In the genomic region with DNA sequence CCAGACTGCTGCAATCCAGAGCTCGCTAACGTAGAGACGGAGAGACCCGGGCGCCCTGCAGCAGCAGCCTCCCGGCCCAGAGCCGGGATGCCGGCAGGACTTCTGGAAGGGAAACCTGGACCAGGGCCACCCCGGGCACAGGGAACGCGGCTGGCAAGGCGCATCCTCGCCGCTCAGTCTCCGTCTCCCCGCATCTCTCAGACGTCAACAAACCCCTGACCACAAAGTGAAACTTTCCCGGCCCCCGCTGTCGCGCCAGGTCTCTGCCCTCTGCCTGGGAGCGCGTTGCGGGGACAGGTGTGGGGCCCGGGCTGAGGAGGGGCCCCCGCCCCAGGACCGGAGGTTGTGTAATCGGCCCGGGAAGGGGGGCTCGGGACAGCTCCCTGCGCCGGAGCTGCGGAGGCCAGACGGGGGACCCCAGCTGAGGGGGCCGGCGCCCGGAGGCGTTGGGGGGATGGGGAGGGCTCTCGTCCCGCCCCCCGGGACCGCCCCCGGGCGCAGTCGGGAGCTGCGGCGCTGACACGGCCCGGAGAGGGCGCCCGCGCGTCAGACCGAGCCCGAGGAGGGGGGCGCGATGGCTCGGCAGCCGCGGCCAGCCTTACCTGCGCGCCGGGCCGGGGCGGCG, we compare ENCODE assay signal across 8 cellular contexts.
A peak's percentile ranks its signal among the peaks of the same experiment; 100 is the strongest.
DNase-seq lines count a peak whose midpoint lies in the region; ATAC-seq and TF ChIP-seq lines count a peak whose summit lies in the region.

No MANE protein-coding gene starts in this region.

- no peaks in the 10 kb centered on the region for H3K9me2 ChIP-seq in GM23338 (ENCODE audit: insufficient read depth)

- H3K4me3 Mint-ChIP-seq in activated CD8-positive, alpha-beta memory T cell treated with anti-CD3 and anti-CD28 coated beads, Interleukin-2, amount 10 ng/mL, durations not matched to agents 7 days and 5 days: peak overlapping the region; percentile 81
- peak overlapping the region; percentile 81 for H3K4me3 Mint-ChIP-seq in GM23338

- no peaks in the 10 kb centered on the region for H3K79me2 ChIP-seq in GM23338 (replicated peaks; ENCODE audit: insufficient read depth)

- no peaks in the 10 kb centered on the region for H3F3A ChIP-seq in GM23338 (replicated peaks; ENCODE audit: low read depth)

- peaks cover 30% of the 10 kb centered on the region for H3K4me1 Mint-ChIP-seq in activated CD8-positive, alpha-beta memory T cell treated with anti-CD3 and anti-CD28 coated beads, Interleukin-2, amount 10 ng/mL, durations not matched to agents 7 days and 5 days
- H3K4me1 Mint-ChIP-seq in GM23338: peaks cover 9% of the 10 kb centered on the region

- DNase-seq in activated CD8-positive, alpha-beta memory T cell treated with anti-CD3 and anti-CD28 coated beads, Interleukin-2, amount 10 ng/mL, durations not matched to agents 7 days and 5 days: no peak
- DNase-seq in activated CD8-positive, alpha-beta memory T cell treated with anti-CD3 and anti-CD28 coated beads for 24 hours: no peak
- DNase-seq in GM23338 (ENCODE audit: low spot score): peak; percentile 83
- DNase-seq in KBM-7: peak; percentile 23
- peak; percentile 54 to 58 for DNase-seq in SJSA1 (ENCODE audit: low read depth in 1 of 2, low spot score in 2 of 2)
- peak; percentile 70 for DNase-seq in cerebellum (ENCODE audit: low spot score)
- peak; percentile 76 for DNase-seq in left kidney (ENCODE audit: low read depth, low spot score)
- peak; percentile 44 for DNase-seq in stimulated activated CD4-positive, alpha-beta T cell treated with anti-CD3 and anti-CD28 coated beads, Interleukin-4, amount 100 ng/mL, for 24 hours

- peaks cover 6% of the 10 kb centered on the region for H3K36me3 Mint-ChIP-seq in activated CD8-positive, alpha-beta memory T cell treated with anti-CD3 and anti-CD28 coated beads, Interleukin-2, amount 10 ng/mL, durations not matched to agents 7 days and 5 days
- no peaks in the 10 kb centered on the region; the same call in 2 of the 3 replicates for H3K36me3 Mint-ChIP-seq in GM23338 (ENCODE audit: low read depth)

- H3K9me3 ChIP-seq in SJSA1 (replicated peaks): no peaks in the 10 kb centered on the region

- no peak overlapping the region for H3K27ac ChIP-seq in GM23338 (ENCODE audit: low read depth)
- H3K27ac ChIP-seq in SJSA1: no peak overlapping the region

- peak; percentile 82 for ATAC-seq in activated CD8-positive, alpha-beta memory T cell treated with anti-CD3 and anti-CD28 coated beads, Interleukin-2, amount 10 ng/mL, durations not matched to agents 7 days and 5 days
- peak; percentile 69 for ATAC-seq in GM23338

- H3K9me3 Mint-ChIP-seq in activated CD8-positive, alpha-beta memory T cell treated with anti-CD3 and anti-CD28 coated beads, Interleukin-2, amount 10 ng/mL, durations not matched to agents 7 days and 5 days (ENCODE audit: low read depth): no peaks in the 10 kb centered on the region
- H3K9me3 Mint-ChIP-seq in GM23338: no peaks in the 10 kb centered on the region

- H4K20me1 ChIP-seq in GM23338 (replicated peaks; ENCODE audit: insufficient read depth): no peaks in the 10 kb centered on the region

- H3K36me3 ChIP-seq in GM23338 (ENCODE audit: insufficient read depth) (no peaks in the 10 kb centered on the region), SJSA1 (no peaks in the 10 kb centered on the region; the same call in 1 of the 2 replicates)

- H3K27me3 ChIP-seq in GM23338 (ENCODE audit: insufficient read depth) (peaks cover 26% of the 10 kb centered on the region), SJSA1 (replicated peaks) (peaks cover 7% of the 10 kb centered on the region; the same call in 1 of the 2 replicates)

- CTCF ChIA-PET in activated CD8-positive, alpha-beta memory T cell treated with anti-CD3 and anti-CD28 coated beads, Interleukin-2, amount 10 ng/mL, durations not matched to agents 7 days and 5 days (lab: Charles Lee): interaction anchor here (0.7 to 2.2 kb wide), 9 partner anchors 9 to 519 kb away, joined by 3 to 11 read pairs (median 6); no protein-coding TSS in a partner anchor

- H3K27me3 Mint-ChIP-seq in activated CD8-positive, alpha-beta memory T cell treated with anti-CD3 and anti-CD28 coated beads, Interleukin-2, amount 10 ng/mL, durations not matched to agents 7 days and 5 days: no peaks in the 10 kb centered on the region
- H3K27me3 Mint-ChIP-seq in GM23338 (ENCODE audit: insufficient read depth, low read depth, poor library complexity): peaks cover 19% of the 10 kb centered on the region

- H3K4me3 ChIP-seq in GM23338 (peak overlapping the region; percentile 90), SJSA1 (peak overlapping the region; percentile 71)

- peak overlapping the region; percentile 98 for H2AFZ ChIP-seq in GM23338

- TF ChIP-seq CTCF in GM23338 (conservative IDR thresholded peaks at IDR 0.05; ENCODE audit: low read depth in 2 of 2): peak in 1 of 2 experiments; percentile 58; a peak in 2 of 4 replicates

- H3K4me1 ChIP-seq in GM23338 (ENCODE audit: insufficient read depth) (peaks cover 5% of the 10 kb centered on the region; the same call in 1 of the 2 replicates), SJSA1 (replicated peaks) (peaks cover 11% of the 10 kb centered on the region)

- H3K27ac Mint-ChIP-seq in activated CD8-positive, alpha-beta memory T cell treated with anti-CD3 and anti-CD28 coated beads, Interleukin-2, amount 10 ng/mL, durations not matched to agents 7 days and 5 days: peak overlapping the region; percentile 59
- no peak overlapping the region for H3K27ac Mint-ChIP-seq in GM23338

- H3K4me2 ChIP-seq in GM23338: peak overlapping the region; percentile 88

- in situ Hi-C loops in KBM-7 (cut with MboI; ENCODE audit: low pct_unique_long_range_greater_than_20kb, low sequenced_read_pairs): no loop called here

TF ChIP-seq in GM23338, 12 proteins besides CTCF, POLR2A, EP300 and RAD21 (continues in another document):
- TF ChIP-seq NANOG (IDR thresholded peaks at IDR 0.05; ENCODE audit: borderline replicate concordance): no peak
- no peak for TF ChIP-seq STAT1 (IDR thresholded peaks at IDR 0.05; ENCODE audit: unreplicated experiment)
- no peak for TF ChIP-seq JUNB (IDR thresholded peaks at IDR 0.05; ENCODE audit: unreplicated experiment)
- TF ChIP-seq REST (IDR thresholded peaks at IDR 0.05; ENCODE audit: unreplicated experiment): no peak
- TF ChIP-seq EZH2phosphoT487 (IDR thresholded peaks at IDR 0.05; ENCODE audit: unreplicated experiment): no peak
- TF ChIP-seq, protein P1, sequence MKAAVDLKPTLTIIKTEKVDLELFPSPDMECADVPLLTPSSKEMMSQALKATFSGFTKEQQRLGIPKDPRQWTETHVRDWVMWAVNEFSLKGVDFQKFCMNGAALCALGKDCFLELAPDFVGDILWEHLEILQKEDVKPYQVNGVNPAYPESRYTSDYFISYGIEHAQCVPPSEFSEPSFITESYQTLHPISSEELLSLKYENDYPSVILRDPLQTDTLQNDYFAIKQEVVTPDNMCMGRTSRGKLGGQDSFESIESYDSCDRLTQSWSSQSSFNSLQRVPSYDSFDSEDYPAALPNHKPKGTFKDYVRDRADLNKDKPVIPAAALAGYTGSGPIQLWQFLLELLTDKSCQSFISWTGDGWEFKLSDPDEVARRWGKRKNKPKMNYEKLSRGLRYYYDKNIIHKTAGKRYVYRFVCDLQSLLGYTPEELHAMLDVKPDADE (IDR thresholded peaks at IDR 0.05): no peak
- no peak for TF ChIP-seq POLR2AphosphoS5 (IDR thresholded peaks at IDR 0.05; ENCODE audit: low read depth)
- TF ChIP-seq EZH2 (IDR thresholded peaks at IDR 0.05; ENCODE audit: low read depth, unreplicated experiment): no peak
- no peak for TF ChIP-seq CREB1 (CRISPR knock-in tag; IDR thresholded peaks at IDR 0.05; ENCODE audit: low read depth)
- no peak for TF ChIP-seq ZNF114 (CRISPR knock-in tag; IDR thresholded peaks at IDR 0.05)
- no peak for TF ChIP-seq ZNF331 (CRISPR knock-in tag; IDR thresholded peaks at IDR 0.05; ENCODE audit: low read depth)

Comparison
In these comparisons a context has a peak if more than half of its experiments do, and no peak if none do; other contexts are left out.
1. DNase-seq: peak in GM23338 (single experiment), KBM-7 (single experiment), SJSA1 (2 of 2), cerebellum (single experiment), left kidney (single experiment) and stimulated activated CD4-positive, alpha-beta T cell treated with anti-CD3 and anti-CD28 coated beads, Interleukin-4, amount 100 ng/mL, for 24 hours (single experiment); none in activated CD8-positive, alpha-beta memory T cell treated with anti-CD3 and anti-CD28 coated beads, Interleukin-2, amount 10 ng/mL, durations not matched to agents 7 days and 5 days (single experiment) and activated CD8-positive, alpha-beta memory T cell treated with anti-CD3 and anti-CD28 coated beads for 24 hours (single experiment).